ENCODE assay signal across 8 cellular contexts in genomic region chr19:11125994-11126685, GRCh38. TPM values are rescaled to one million over a fixed set of nuclear protein-coding genes. Genes with fewer than 3 reads are reported as not detected.
DNase-seq lines count a peak whose midpoint lies in the region; ATAC-seq and FAIRE-seq lines count a peak whose summit lies in the region.

No MANE protein-coding gene starts in this region.

- FAIRE-seq in small intestine (lab: Jason Lieb, UNC): no peak

- WGBS in small intestine, 3 donors: 58 to 69% (median 61%) methylated on average over 11 of the region's 11 CpGs

- DNase-seq in EH (ENCODE audit: low read depth) (peak; percentile 76), MG63 (peak; percentile 57), T-helper 22 cell (ENCODE audit: low read depth) (peak; percentile 31), anterior cingulate cortex (lab: John Stamatoyannopoulos, UW) (peak in 49 of 58 donors; percentile 1 to 86 (median 34)), hepatic stellate cell (ENCODE audit: low spot score) (peak; percentile 69), small intestine (peak; percentile 76)

- H3K9me3 ChIP-seq in MG63: no peaks in the 10 kb centered on the region
- H3K9me3 ChIP-seq in small intestine (ENCODE audit: control insufficient read depth, low read depth): no peaks in the 10 kb centered on the region

- ATAC-seq in HG03045 (IDR thresholded peaks at IDR 0.05; ENCODE audit: unreplicated experiment) (no peak), GM19351 (IDR thresholded peaks at IDR 0.05; ENCODE audit: unreplicated experiment) (no peak)

- H3K36me3 ChIP-seq in MG63: peaks cover 87% of the 10 kb centered on the region
- H3K36me3 ChIP-seq in small intestine (ENCODE audit: control insufficient read depth in 2 of 2, insufficient read depth in 2 of 2, low read length in 2 of 2): peaks cover 14 to 22% of the 10 kb centered on the region in 2 donors

- H3K4me3 ChIP-seq in MG63 (no peak overlapping the region), small intestine (ENCODE audit: low read depth in 1 of 2, low read length in 2 of 2) (no peak overlapping the region)

- no peaks in the 10 kb centered on the region for H3K4me1 ChIP-seq in small intestine (ENCODE audit: control insufficient read depth in 2 of 2, insufficient read depth in 1 of 2, low read depth in 1 of 2, low read length in 1 of 2)

- H3K27ac ChIP-seq in small intestine (ENCODE audit: low read depth in 1 of 2, low read length in 1 of 2): no peak overlapping the region

- H3K27me3 ChIP-seq in MG63 (no peaks in the 10 kb centered on the region), small intestine (ENCODE audit: control insufficient read depth in 2 of 2, insufficient read depth in 2 of 2, low read length in 2 of 2) (no peaks in the 10 kb centered on the region)

RNA-seq across cellular contexts. Expression of gene SPC24, which starts 29.4 kb away (rescaled TPM):
- 69.7 and 113 TPM in 2 replicates for total RNA-seq in MG63 (2014; rRNA removed; shearing (Covaris generic); ENCODE audit: low replicate concordance)
- polyA plus RNA-seq in small intestine: 10 to 100 TPM in 1 of 3 donors, under 1 TPM in 2; 0.27 to 10.9 (median 0.45) TPM

RNA-seq across cellular contexts. Expression of gene LDLR, which starts 36.9 kb away (rescaled TPM):
- 23.5 and 32.0 TPM in 2 replicates for total RNA-seq in MG63 (2014; rRNA removed; shearing (Covaris generic); ENCODE audit: low replicate concordance)
- 10 to 100 TPM in 2 of 3 donors, 1 to 10 TPM in 1; 6.0 to 38.2 (median 24.0) TPM for polyA plus RNA-seq in small intestine
